In genomic region chr13:103188688-103189326, GRCh38 we compare ENCODE assay signal across 8 cellular contexts.
DNase-seq lines count a peak whose midpoint lies in the region; ATAC-seq, FAIRE-seq and TF ChIP-seq lines count a peak whose summit lies in the region.

No MANE protein-coding gene starts in this region.

- CTCF ChIA-PET in A549 (lab: Yijun Ruan, JAX) = interaction anchor here (0.6 to 1.3 kb wide), 8 partner anchors 8 to 776 kb away, joined by 3 to 6 read pairs (median 3); no protein-coding TSS in a partner anchor

- no peak overlapping the region for H3K4me2 ChIP-seq in A549

- H3K27ac ChIP-seq in A549 = no peak overlapping the region

- 3% methylated on average over 3 of the region's 3 CpGs for WGBS in A549 (ENCODE audit: missing lambda C conversion rate)

- no peak for ATAC-seq in A549
- peak; percentile 60 for ATAC-seq in GM19395 (IDR thresholded peaks at IDR 0.05; ENCODE audit: unreplicated experiment)
- ATAC-seq in HG03469 (IDR thresholded peaks at IDR 0.05; ENCODE audit: unreplicated experiment) = no peak
- ATAC-seq in GM21529 (IDR thresholded peaks at IDR 0.05; ENCODE audit: unreplicated experiment) = no peak

- H3K36me3 ChIP-seq in bronchial epithelial cell (ENCODE audit: control insufficient read depth, insufficient read depth, low read length) = no peaks in the 10 kb centered on the region

- TF ChIP-seq POLR2A in A549 (IDR thresholded peaks at IDR 0.05; ENCODE audit: low read length) = no peak

- no peaks in the 10 kb centered on the region for H3K27me3 ChIP-seq in bronchial epithelial cell (ENCODE audit: control insufficient read depth, insufficient read depth, low read length)

- TF ChIP-seq CTCF in A549 (IDR thresholded peaks at IDR 0.05) (peak; percentile 48), bronchial epithelial cell (IDR thresholded peaks at IDR 0.05; ENCODE audit: insufficient read depth, low read length, severe bottlenecking) (peak; percentile 42), neural crest cell (conservative IDR thresholded peaks at IDR 0.05) (peak; percentile 85)

- H3K4me1 Mint-ChIP-seq in neural crest cell = peaks cover 45% of the 10 kb centered on the region

- peak; percentile 56 to 68 for TF ChIP-seq RAD21 in A549 (conservative IDR thresholded peaks at IDR 0.05 in 1 of 2, IDR thresholded peaks at IDR 0.05 in 1 of 2)

- H3K4me3 Mint-ChIP-seq in neural crest cell = no peak overlapping the region

- H3K4me3 ChIP-seq in A549 = no peak overlapping the region
- no peak overlapping the region for H3K4me3 ChIP-seq in bronchial epithelial cell (ENCODE audit: low read depth, low read length)

- DNase-seq in A549 (ENCODE audit: low read depth in 1 of 2, low spot score in 1 of 2) (peak; percentile 0 to 1), NCI-H1694 treated with DMSO at 0.1 percent for 48 hours (lab: John Stamatoyannopoulos, UW) (peak; percentile 86), bronchial epithelial cell (ENCODE audit: low read depth) (peak; percentile 46), neural crest cell (ENCODE audit: low read depth, low spot score) (no peak), NCI-H226 (no peak)

- H3K27me3 Mint-ChIP-seq in neural crest cell (ENCODE audit: low read depth) = no peaks in the 10 kb centered on the region

- no peak overlapping the region for H3K27ac Mint-ChIP-seq in neural crest cell (ENCODE audit: unreplicated experiment)

- no peak for FAIRE-seq in A549 (lab: Jason Lieb, UNC)
- FAIRE-seq in bronchial epithelial cell (lab: Jason Lieb, UNC) = no peak

- H3K9me3 Mint-ChIP-seq in neural crest cell = peaks cover 5% of the 10 kb centered on the region

- H3K9me3 ChIP-seq in A549 = no peaks in the 10 kb centered on the region

- POLR2A ChIA-PET in A549 (lab: Yijun Ruan, JAX) = no interaction called here

- TF ChIP-seq EP300 in A549 (IDR thresholded peaks at IDR 0.05) = no peak

- H3K4me1 ChIP-seq in A549 = no peaks in the 10 kb centered on the region

- no peaks in the 10 kb centered on the region for H3K36me3 Mint-ChIP-seq in neural crest cell (ENCODE audit: low read depth)

TF ChIP-seq in A549, 52 proteins besides CTCF, POLR2A, EP300 and RAD21:
- TF ChIP-seq RFX5 (IDR thresholded peaks at IDR 0.05) (no peak), SMC3 (IDR thresholded peaks at IDR 0.05) (peak; percentile 35; the same call in 1 of the 3 replicates), HMGXB4 (CRISPR knock-in tag; IDR thresholded peaks at IDR 0.05; ENCODE audit: borderline replicate concordance) (no peak), ZSCAN20 (CRISPR knock-in tag; IDR thresholded peaks at IDR 0.05) (no peak), MAFK (IDR thresholded peaks at IDR 0.05; ENCODE audit: partially characterized antibody) (peak; percentile 25)

Comparison
In these comparisons a context has a peak if more than half of its experiments do, and no peak if none do; other contexts are left out.
1. DNase-seq: peak in A549 (2 of 2), NCI-H1694 treated with DMSO at 0.1 percent for 48 hours (single experiment) and bronchial epithelial cell (single experiment); none in neural crest cell (single experiment) and NCI-H226 (single experiment).
2. Peak in every context shown above with its lines, with median percentiles within 50 percentile points of each other: CTCF ChIP-seq.